Comparison of ENCODE assay signal across 12 cellular contexts in genomic region chr7:77903597-77903996, GRCh38.
DNase-seq lines count a peak whose midpoint lies in the region; ATAC-seq, FAIRE-seq and TF ChIP-seq lines count a peak whose summit lies in the region.
"Had no signal": no experiment of that assay in that cellular context is flagged by ENCODE, and none has a peak within 500 bp of the region (broad histone marks: within the 10 kb centered on the region; RNA-seq: fewer than 3 reads in every experiment).

No MANE protein-coding gene starts in this region.

- TF ChIP-seq POLR2A in HCT116 (IDR thresholded peaks at IDR 0.05; ENCODE audit: borderline replicate concordance, extremely low read depth, insufficient read depth, insufficient read length) (no peak), HepG2 (IDR thresholded peaks at IDR 0.05; ENCODE audit: insufficient read depth in 1 of 2, low read depth in 2 of 2, low read length in 2 of 2) (no peak), sigmoid colon (IDR thresholded peaks at IDR 0.05) (no peak)

- no peaks in the 10 kb centered on the region for H3K27me3 ChIP-seq in HCT116 (ENCODE audit: insufficient read depth, low read length)
- no peaks in the 10 kb centered on the region for H3K27me3 ChIP-seq in SK-N-SH (ENCODE audit: insufficient read depth)
- H3K27me3 ChIP-seq in HepG2 (ENCODE audit: control insufficient read depth in 1 of 2, insufficient read depth in 2 of 2, low read length in 2 of 2): no peaks in the 10 kb centered on the region
- H3K27me3 ChIP-seq in sigmoid colon: no peaks in the 10 kb centered on the region

- H3K79me2 ChIP-seq in HCT116 (ENCODE audit: insufficient read depth, low read length) (no peaks in the 10 kb centered on the region), SK-N-SH (ENCODE audit: insufficient read depth) (no peaks in the 10 kb centered on the region), HepG2 (ENCODE audit: insufficient read depth, low read length) (no peaks in the 10 kb centered on the region)

- H3K4me2 ChIP-seq in HCT116 (ENCODE audit: low read length) (no peak overlapping the region), SK-N-SH (no peak overlapping the region), HepG2 (ENCODE audit: low read depth, low read length) (no peak overlapping the region)

- in situ Hi-C loops in HepG2 (cut with HindIII; ENCODE audit: extremely low pct_ligation_motif_present, low pct_unique_long_range_greater_than_20kb): no loop called here

- H4K20me1 ChIP-seq in HCT116 (ENCODE audit: insufficient read depth) (no peaks in the 10 kb centered on the region), SK-N-SH (ENCODE audit: insufficient read depth) (no peaks in the 10 kb centered on the region), HepG2 (ENCODE audit: insufficient read depth, low read length) (no peaks in the 10 kb centered on the region)

- H3K36me3 ChIP-seq in HCT116 (ENCODE audit: control insufficient read depth in 1 of 2, insufficient read depth in 2 of 2, low read length in 2 of 2): no peaks in the 10 kb centered on the region; a peak in 1 of 4 replicates
- peaks cover 8 to 13% of the 10 kb centered on the region in 2 experiments for H3K36me3 ChIP-seq in SK-N-SH (replicated peaks in 1 of 2; ENCODE audit: control insufficient read depth in 1 of 2, insufficient read depth in 2 of 2, low read length in 1 of 2)
- H3K36me3 ChIP-seq in HepG2 (replicated peaks in 1 of 2; ENCODE audit: control insufficient read depth in 1 of 2, insufficient read depth in 2 of 2, low read length in 2 of 2): peaks cover 0 to 3% of the 10 kb centered on the region in 2 experiments; a peak in 1 of 5 replicates
- peaks cover 0 to 6% (median 0%) of the 10 kb centered on the region in 4 donors for H3K36me3 ChIP-seq in sigmoid colon

- POLR2A ChIA-PET in HCT116 (lab: Charles Lee) (no interaction called here), SK-N-SH (lab: Yijun Ruan, JAX) (no interaction called here), HepG2 (lab: Yijun Ruan, JAX) (no interaction called here)

- H3K9ac ChIP-seq in HCT116 (ENCODE audit: low read length): no peak overlapping the region
- H3K9ac ChIP-seq in SK-N-SH: no peak overlapping the region
- no peak overlapping the region for H3K9ac ChIP-seq in HepG2 (ENCODE audit: insufficient read depth, low read depth, low read length)

- no peak for FAIRE-seq in HepG2 (lab: Jason Lieb, UNC)
- FAIRE-seq: endometrium, small intestine had no signal

- H3K4me1 ChIP-seq in HCT116 (ENCODE audit: control insufficient read depth in 1 of 2, insufficient read depth in 2 of 2, low read length in 2 of 2) (no peaks in the 10 kb centered on the region), SK-N-SH (ENCODE audit: control insufficient read depth in 1 of 2, insufficient read depth in 2 of 2, low read depth in 1 of 2, low read length in 1 of 2) (no peaks in the 10 kb centered on the region; a peak in 2 of 4 replicates), HepG2 (ENCODE audit: insufficient read depth, low read length) (no peaks in the 10 kb centered on the region), sigmoid colon (no peaks in the 10 kb centered on the region)

- no peak overlapping the region for H3K4me3 ChIP-seq in HCT116 (replicated peaks in 1 of 2; ENCODE audit: low read depth in 1 of 2, low read length in 2 of 2)
- no peak overlapping the region for H3K4me3 ChIP-seq in SK-N-SH (ENCODE audit: low read depth in 2 of 2, low read length in 1 of 2)
- no peak overlapping the region for H3K4me3 ChIP-seq in HepG2 (replicated peaks in 1 of 3; ENCODE audit: insufficient read depth in 1 of 3, low read depth in 2 of 3, low read length in 3 of 3)
- H3K4me3 ChIP-seq in sigmoid colon: no peak overlapping the region

- ATAC-seq in HCT116 (peak; percentile 70; the same call in 1 of the 2 replicates), HepG2 (peak; percentile 87)

- intact Hi-C loops in HCT116 (cut with micrococcal nuclease): no loop called here
- intact Hi-C loops in HepG2 (cut with micrococcal nuclease; ENCODE audit: unreplicated experiment): no loop called here
- intact Hi-C loops in sigmoid colon (cut with DNase I): no loop called here

- RAD21 ChIA-PET in HCT116 (lab: Charles Lee; ENCODE audit: low non-redundant PET in 1 of 2, low total read pairs in 2 of 2, uncharacterized antibody in 2 of 2, unreplicated experiment in 2 of 2): no interaction called here

- BruUV-seq in HCT116 (replicated peaks; lab: Mats Ljungman, UMichigan) (no TSS peak), HepG2 (replicated peaks; lab: Mats Ljungman, UMichigan) (no TSS peak)

- H3K27ac ChIP-seq in HCT116 (ENCODE audit: low read depth, low read length): no peak overlapping the region
- H3K27ac ChIP-seq in SK-N-SH (ENCODE audit: low read depth in 2 of 2, low read length in 1 of 2): peak overlapping the region; percentile 2 to 51; a peak in 2 of 4 replicates
- H3K27ac ChIP-seq in HepG2 (ENCODE audit: extremely low read length, insufficient read depth, low read length): no peak overlapping the region
- no peak overlapping the region for H3K27ac ChIP-seq in sigmoid colon
- H3K27ac ChIP-seq: 22Rv1 had no signal

- peak in 1 of 3 experiments; percentile 38; a peak in 2 of 6 replicates for TF ChIP-seq CTCF in HCT116 (IDR thresholded peaks at IDR 0.05 in 2 of 3, conservative IDR thresholded peaks at IDR 0.05 in 1 of 3; ENCODE audit: borderline replicate concordance in 1 of 3, insufficient read depth in 1 of 3, low read depth in 2 of 3, low read length in 2 of 3)
- TF ChIP-seq CTCF in SK-N-SH (IDR thresholded peaks at IDR 0.05): peak; percentile 52
- no peak for TF ChIP-seq CTCF in HepG2 (CRISPR knock-in tag; IDR thresholded peaks at IDR 0.05)
- TF ChIP-seq CTCF in sigmoid colon (IDR thresholded peaks at IDR 0.05): no peak

- DNase-seq in DMS 273 (lab: John Stamatoyannopoulos, UW; ENCODE audit: unreplicated experiment) (peak; percentile 23), DMS 273 treated with DMSO at 0.1 percent for 48 hours (lab: John Stamatoyannopoulos, UW) (no peak), HCT116 (ENCODE audit: low read depth, low spot score) (no peak), SK-N-SH (peak; percentile 15), HepG2 (ENCODE audit: low spot score) (peak; percentile 8), sigmoid colon (no peak), retina (no peak)
- DNase-seq in stimulated activated CD4-positive, alpha-beta T cell treated with anti-CD3 and anti-CD28 coated beads, Interleukin-2, amount 100 ng/mL, for 24 hours: no peak
- DNase-seq: activated CD4-positive, alpha-beta T cell treated with anti-CD3 and anti-CD28 coated beads for 1 hour; small intestine had no signal

- no peak overlapping the region for H2AFZ ChIP-seq in HCT116 (ENCODE audit: low read depth, low read length, poor library complexity, severe bottlenecking)
- H2AFZ ChIP-seq in SK-N-SH (ENCODE audit: low read depth): no peak overlapping the region
- H2AFZ ChIP-seq in HepG2 (ENCODE audit: low read length): no peak overlapping the region

- H3K9me3 ChIP-seq in HCT116 (ENCODE audit: control insufficient read depth in 1 of 2, insufficient read depth in 1 of 2, low read depth in 1 of 2, low read length in 2 of 2): no peaks in the 10 kb centered on the region
- no peaks in the 10 kb centered on the region for H3K9me3 ChIP-seq in SK-N-SH
- no peaks in the 10 kb centered on the region for H3K9me3 ChIP-seq in HepG2 (ENCODE audit: low read length)
- H3K9me3 ChIP-seq in sigmoid colon: no peaks in the 10 kb centered on the region

- H3K9me2 ChIP-seq in HCT116 (ENCODE audit: insufficient read depth) (no peaks in the 10 kb centered on the region), SK-N-SH (no peaks in the 10 kb centered on the region; the same call in 1 of the 2 replicates)

- TF ChIP-seq EP300 in SK-N-SH (IDR thresholded peaks at IDR 0.05; ENCODE audit: borderline replicate concordance in 1 of 2, low read depth in 1 of 2, low read length in 1 of 2) (no peak), HepG2 (IDR thresholded peaks at IDR 0.05; ENCODE audit: low read depth in 2 of 2, low read length in 2 of 2) (no peak), HepG2 (CRISPR knock-in tag; IDR thresholded peaks at IDR 0.05; ENCODE audit: borderline replicate concordance) (no peak), sigmoid colon (IDR thresholded peaks at IDR 0.05) (no peak)

- CTCF ChIA-PET in HCT116 (lab: Charles Lee) (interaction anchor here (0.6 kb wide), 1 partner anchor 245 kb away, joined by 3 read pairs; no protein-coding TSS in a partner anchor), SK-N-SH (lab: Yijun Ruan, JAX) (interaction anchor here (1.0 to 1.1 kb wide), 2 partner anchors 245 to 251 kb away, joined by 3 to 4 read pairs; no protein-coding TSS in a partner anchor), HepG2 (lab: Yijun Ruan, JAX; ENCODE audit: low intra/inter-chr PET ratio, low total read pairs) (no interaction called here)

- WGBS in SK-N-SH (ENCODE audit: low lambda C conversion rate): 79% methylated on average over 2 of the region's 2 CpGs
- WGBS in HepG2 (ENCODE audit: low lambda C conversion rate): 89% methylated on average over 2 of the region's 2 CpGs
- WGBS in sigmoid colon, 2 donors: 82 to 90% methylated on average over 2 of the region's 2 CpGs

- peaks cover 14% of the 10 kb centered on the region for H3F3A ChIP-seq in SK-N-SH (replicated peaks; ENCODE audit: insufficient read depth)

- TF ChIP-seq RAD21 in HCT116 (IDR thresholded peaks at IDR 0.05; ENCODE audit: low read depth) (no peak; the same call in 1 of the 2 replicates), SK-N-SH (IDR thresholded peaks at IDR 0.05; ENCODE audit: low read length) (peak; percentile 47), HepG2 (CRISPR knock-in tag; IDR thresholded peaks at IDR 0.05) (no peak)

TF ChIP-seq in HCT116, 20 proteins besides CTCF, POLR2A, EP300 and RAD21 (continues in another document):
- TF ChIP-seq FOSL1 (IDR thresholded peaks at IDR 0.05; ENCODE audit: low read depth) (no peak), CEBPB (IDR thresholded peaks at IDR 0.05; ENCODE audit: low read depth) (no peak)

TF ChIP-seq in SK-N-SH, 30 proteins besides CTCF, POLR2A, EP300 and RAD21 (continues in another document):
- TF ChIP-seq, protein P1, sequence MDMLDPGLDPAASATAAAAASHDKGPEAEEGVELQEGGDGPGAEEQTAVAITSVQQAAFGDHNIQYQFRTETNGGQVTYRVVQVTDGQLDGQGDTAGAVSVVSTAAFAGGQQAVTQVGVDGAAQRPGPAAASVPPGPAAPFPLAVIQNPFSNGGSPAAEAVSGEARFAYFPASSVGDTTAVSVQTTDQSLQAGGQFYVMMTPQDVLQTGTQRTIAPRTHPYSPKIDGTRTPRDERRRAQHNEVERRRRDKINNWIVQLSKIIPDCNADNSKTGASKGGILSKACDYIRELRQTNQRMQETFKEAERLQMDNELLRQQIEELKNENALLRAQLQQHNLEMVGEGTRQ (IDR thresholded peaks at IDR 0.05; ENCODE audit: borderline replicate concordance, low read depth, low read length): no peak

TF ChIP-seq in HepG2, 621 proteins besides CTCF, POLR2A, EP300 and RAD21 (continues in another document):
- TF ChIP-seq KAT8 (CRISPR knock-in tag; IDR thresholded peaks at IDR 0.05) (no peak), ZNF207 (IDR thresholded peaks at IDR 0.05; ENCODE audit: borderline replicate concordance) (no peak), SP140L (CRISPR knock-in tag; IDR thresholded peaks at IDR 0.05; ENCODE audit: borderline replicate concordance) (no peak), MYC (CRISPR knock-in tag; IDR thresholded peaks at IDR 0.05; ENCODE audit: borderline replicate concordance) (no peak), STAG1 (CRISPR knock-in tag; IDR thresholded peaks at IDR 0.05) (peak; percentile 21; the same call in 1 of the 2 replicates), ZNF777 (CRISPR knock-in tag; IDR thresholded peaks at IDR 0.05) (no peak)

Comparison
In these comparisons a context has a peak if more than half of its experiments do, and no peak if none do; other contexts are left out.
1. DNase-seq: peak in DMS 273 (single experiment), SK-N-SH (single experiment) and HepG2 (single experiment); none in DMS 273 treated with DMSO at 0.1 percent for 48 hours (single experiment), HCT116 (single experiment), sigmoid colon (single experiment), retina (single experiment) and stimulated activated CD4-positive, alpha-beta T cell treated with anti-CD3 and anti-CD28 coated beads, Interleukin-2, amount 100 ng/mL, for 24 hours (0 of 2).
2. H3K27ac ChIP-seq: peak in SK-N-SH (2 of 2); none in HCT116 (single experiment), HepG2 (single experiment) and sigmoid colon (0 of 4).